Comparison of ENCODE assay signal across 8 cellular contexts in genomic region chr11:65558002-65558784, GRCh38. TPM values are rescaled to one million over a fixed set of nuclear protein-coding genes. Genes with fewer than 3 reads are reported as not detected.
DNase-seq lines count a peak whose midpoint lies in the region; ATAC-seq and TF ChIP-seq lines count a peak whose summit lies in the region.

Gene LTBP3 (minus strand): TSS chr11:65558359. CDS start chr11:65557959, 400 bp downstream.

- H3K9me3 ChIP-seq in BE2C = no peaks in the 10 kb centered on the region

- ATAC-seq in GM19467 (IDR thresholded peaks at IDR 0.05; ENCODE audit: unreplicated experiment) (no peak), HG02840 (IDR thresholded peaks at IDR 0.05; ENCODE audit: low FRiP score, unreplicated experiment) (no peak)

- TF ChIP-seq CTCF in BE2C (IDR thresholded peaks at IDR 0.05; ENCODE audit: low read depth, low read length) = no peak

- no peaks in the 10 kb centered on the region for H3K27me3 ChIP-seq in BE2C

- no peaks in the 10 kb centered on the region for H3K36me3 ChIP-seq in BE2C

- intact Hi-C loops in cardiac septum (cut with DNase I) = loop anchor here (2.0 kb wide), 1 partner anchor 15 kb away; the partner anchor contains the start of gene FAM89B

- H3K4me1 ChIP-seq in BE2C = peaks cover 16% of the 10 kb centered on the region

- DNase-seq in BE2C = peak; percentile 62
- peak; percentile 66 for DNase-seq in H4 (ENCODE audit: low spot score)
- peak; percentile 70 for DNase-seq in OCI-M1 (lab: John Stamatoyannopoulos, UW)
- peak in 57 of 58 donors; percentile 16 to 89 (median 78) for DNase-seq in anterior cingulate cortex (lab: John Stamatoyannopoulos, UW)
- peak; percentile 84 for DNase-seq in cardiac septum (ENCODE audit: low spot score)
- DNase-seq in occipital lobe (lab: John Stamatoyannopoulos, UW) = peak; percentile 75

- peak within 1 kb of the TSS; percentile 53 for H3K4me3 ChIP-seq in BE2C (ENCODE audit: low read depth, low read length)

RNA-seq across cellular contexts. Expression of gene LTBP3, which starts in this region (rescaled TPM):
- polyA plus RNA-seq in BE2C (2012; ENCODE audit: insufficient read depth, insufficient read length, low read depth) = 99.8 TPM
- total RNA-seq in H4 (2014; rRNA removed; shearing (Covaris generic)) = 4.2 and 6.3 TPM in 2 replicates
- 148 TPM for total RNA-seq in cardiac septum
- total RNA-seq in occipital lobe = 18.4 TPM
